ENCODE assay signal across 8 cellular contexts in the genomic region with DNA sequence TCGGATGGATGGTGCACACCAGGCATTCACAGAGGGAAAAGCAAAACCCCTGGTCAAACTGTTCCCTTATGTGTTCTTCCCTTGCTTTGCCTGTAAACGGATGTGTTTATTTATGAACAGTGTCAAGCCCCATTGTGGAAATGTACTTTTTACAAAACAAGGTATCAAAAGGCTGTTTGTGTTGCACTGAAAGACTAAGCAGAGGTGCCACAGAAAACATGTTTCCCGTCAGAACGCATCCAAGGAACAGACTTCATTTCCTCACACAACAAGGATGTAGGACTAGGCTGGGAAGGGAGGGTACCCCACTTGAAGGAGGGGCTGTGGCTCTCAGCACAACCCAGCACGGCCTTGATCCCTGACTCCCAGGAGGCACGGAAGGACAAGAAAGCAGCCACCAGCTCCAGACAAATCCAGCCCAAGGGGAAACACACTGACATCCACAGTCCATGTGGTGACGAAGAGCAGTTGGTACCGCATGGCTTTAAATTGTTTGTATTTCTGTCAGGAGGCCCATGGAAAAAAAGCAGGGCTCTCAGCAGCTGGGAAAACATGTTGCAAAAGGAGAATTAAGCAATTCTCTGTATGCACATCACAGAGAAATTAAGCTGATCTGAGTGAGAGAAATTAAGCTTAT.
DNase-seq lines count a peak whose midpoint lies in the region; ATAC-seq and TF ChIP-seq lines count a peak whose summit lies in the region.

No MANE protein-coding gene starts in this region.

- H3K4me3 ChIP-seq in GM23248 (peak overlapping the region; percentile 63), smooth muscle cell (no peak overlapping the region)

- in situ Hi-C loops in GM23248 (cut with MboI): loop anchor here (25.0 kb wide), 1 partner anchor 459 kb away; no protein-coding TSS in a partner anchor

- no peaks in the 10 kb centered on the region for H4K20me1 ChIP-seq in GM23248 (ENCODE audit: insufficient read depth)
- H4K20me1 ChIP-seq in smooth muscle cell (ENCODE audit: low read depth): peaks cover 9% of the 10 kb centered on the region

- peaks cover 40% of the 10 kb centered on the region for H3K36me3 Mint-ChIP-seq in activated CD8-positive, alpha-beta T cell treated with anti-CD3 and anti-CD28 coated beads, Interleukin-2, amount 10 ng/mL, durations not matched to agents 7 days and 5 days (ENCODE audit: low read depth)

- WGBS in GM23248 (ENCODE audit: low coverage in 1 of 2, low lambda C conversion rate in 2 of 2, missing lambda C conversion rate in 2 of 2), 2 experiments: 16% methylated on average over 8 of the region's 8 CpGs
- WGBS in smooth muscle cell (ENCODE audit: low lambda C conversion rate): 11% methylated on average over 8 of the region's 8 CpGs

- peak overlapping the region; percentile 87 for H3K9ac ChIP-seq in GM23248
- H3K9ac ChIP-seq in smooth muscle cell (ENCODE audit: low read depth): peak overlapping the region; percentile 84

- H3K9me3 ChIP-seq in GM23248 (ENCODE audit: low read depth): no peaks in the 10 kb centered on the region
- no peaks in the 10 kb centered on the region for H3K9me3 ChIP-seq in smooth muscle cell (replicated peaks; ENCODE audit: low read depth)

- no peaks in the 10 kb centered on the region for H3K9me3 Mint-ChIP-seq in activated CD8-positive, alpha-beta T cell treated with anti-CD3 and anti-CD28 coated beads, Interleukin-2, amount 10 ng/mL, durations not matched to agents 7 days and 5 days (ENCODE audit: insufficient read depth)

- H3K4me2 ChIP-seq in GM23248 (ENCODE audit: unreplicated experiment) (peak overlapping the region; percentile 93), smooth muscle cell (peak overlapping the region; percentile 82)

- H2AFZ ChIP-seq in GM23248 (no peak overlapping the region), smooth muscle cell (ENCODE audit: low read depth) (no peak overlapping the region)

- H3K4me1 ChIP-seq in GM23248 (ENCODE audit: insufficient read depth) (peaks cover 54% of the 10 kb centered on the region), smooth muscle cell (ENCODE audit: low read depth) (peaks cover 43% of the 10 kb centered on the region)

- TF ChIP-seq CTCF in smooth muscle cell (IDR thresholded peaks at IDR 0.05; ENCODE audit: borderline replicate concordance, insufficient read depth, poor library complexity, severe bottlenecking): no peak

- peaks cover 51% of the 10 kb centered on the region for H3F3A ChIP-seq in GM23248 (ENCODE audit: insufficient read depth)
- H3F3A ChIP-seq in smooth muscle cell (ENCODE audit: low read depth): peaks cover 65% of the 10 kb centered on the region

- intact Hi-C loops in left ventricle myocardium superior (cut with micrococcal nuclease): no loop called here

- H3K27me3 ChIP-seq in GM23248 (replicated peaks; ENCODE audit: insufficient read depth) (no peaks in the 10 kb centered on the region), smooth muscle cell (ENCODE audit: low read depth) (no peaks in the 10 kb centered on the region)

- no peaks in the 10 kb centered on the region for H3K9me2 ChIP-seq in GM23248 (ENCODE audit: insufficient read depth)

- H3K4me1 Mint-ChIP-seq in activated CD8-positive, alpha-beta T cell treated with anti-CD3 and anti-CD28 coated beads, Interleukin-2, amount 10 ng/mL, durations not matched to agents 7 days and 5 days (ENCODE audit: low read depth): peaks cover 95% of the 10 kb centered on the region

- H3K27ac ChIP-seq in GM23248: peak overlapping the region; percentile 99
- peak overlapping the region; percentile 100 for H3K27ac ChIP-seq in smooth muscle cell (ENCODE audit: low read depth)

- H3K36me3 ChIP-seq in GM23248 (ENCODE audit: low read depth) (no peaks in the 10 kb centered on the region), smooth muscle cell (ENCODE audit: low read depth) (no peaks in the 10 kb centered on the region)

- DNase-seq in GM23248 (peak; percentile 77), left ventricle myocardium superior (peak; percentile 44), smooth muscle cell (lab: John Stamatoyannopoulos, UW; ENCODE audit: unreplicated experiment) (peak; percentile 26), NCI-H2107 treated with DMSO at 0.1 percent for 48 hours (lab: John Stamatoyannopoulos, UW; ENCODE audit: unreplicated experiment) (no peak)
- no peak for DNase-seq in activated CD8-positive, alpha-beta T cell treated with anti-CD3 and anti-CD28 coated beads, Interleukin-2, amount 10 ng/mL, durations not matched to agents 7 days and 5 days

- peak overlapping the region; percentile 73 for H3K4me3 Mint-ChIP-seq in activated CD8-positive, alpha-beta T cell treated with anti-CD3 and anti-CD28 coated beads, Interleukin-2, amount 10 ng/mL, durations not matched to agents 7 days and 5 days

- H3K27me3 Mint-ChIP-seq in activated CD8-positive, alpha-beta T cell treated with anti-CD3 and anti-CD28 coated beads, Interleukin-2, amount 10 ng/mL, durations not matched to agents 7 days and 5 days (ENCODE audit: low read depth): no peaks in the 10 kb centered on the region

- POLR2A ChIA-PET in activated CD8-positive, alpha-beta T cell treated with anti-CD3 and anti-CD28 coated beads, Interleukin-2, amount 10 ng/mL, durations not matched to agents 7 days and 5 days (lab: Charles Lee): interaction anchor here (1.7 kb wide), 1 partner anchor 170 kb away, joined by 6 read pairs; no protein-coding TSS in a partner anchor

- peak overlapping the region; percentile 89 for H3K27ac Mint-ChIP-seq in activated CD8-positive, alpha-beta T cell treated with anti-CD3 and anti-CD28 coated beads, Interleukin-2, amount 10 ng/mL, durations not matched to agents 7 days and 5 days

- CTCF ChIA-PET in activated CD8-positive, alpha-beta T cell treated with anti-CD3 and anti-CD28 coated beads, Interleukin-2, amount 10 ng/mL, durations not matched to agents 7 days and 5 days (lab: Charles Lee): interaction anchor here (3.0 to 5.0 kb wide), 5 partner anchors 8 to 201 kb away, joined by 9 to 30 read pairs (median 26); a partner anchor contains a TSS

- ATAC-seq in activated CD8-positive, alpha-beta T cell treated with anti-CD3 and anti-CD28 coated beads, Interleukin-2, amount 10 ng/mL, durations not matched to agents 7 days and 5 days: no peak
- ATAC-seq in left ventricle myocardium superior: peak; percentile 11
- no peak for ATAC-seq in GM19351 (IDR thresholded peaks at IDR 0.05; ENCODE audit: unreplicated experiment)
- no peak for ATAC-seq in HG03432 (IDR thresholded peaks at IDR 0.05; ENCODE audit: unreplicated experiment)
- ATAC-seq in esophagus mucosa: no peak

- H3K79me2 ChIP-seq in GM23248 (ENCODE audit: insufficient read depth) (peaks cover 49% of the 10 kb centered on the region), smooth muscle cell (ENCODE audit: low read depth) (no peaks in the 10 kb centered on the region)

Comparison
In these comparisons a context has a peak if more than half of its experiments do, and no peak if none do; other contexts are left out.
1. DNase-seq: peak in GM23248 (single experiment), left ventricle myocardium superior (single experiment) and smooth muscle cell (single experiment); none in activated CD8-positive, alpha-beta T cell treated with anti-CD3 and anti-CD28 coated beads, Interleukin-2, amount 10 ng/mL, durations not matched to agents 7 days and 5 days (single experiment) and NCI-H2107 treated with DMSO at 0.1 percent for 48 hours (single experiment).